8 cellular contexts compared by ENCODE assay signal in the genomic region with DNA sequence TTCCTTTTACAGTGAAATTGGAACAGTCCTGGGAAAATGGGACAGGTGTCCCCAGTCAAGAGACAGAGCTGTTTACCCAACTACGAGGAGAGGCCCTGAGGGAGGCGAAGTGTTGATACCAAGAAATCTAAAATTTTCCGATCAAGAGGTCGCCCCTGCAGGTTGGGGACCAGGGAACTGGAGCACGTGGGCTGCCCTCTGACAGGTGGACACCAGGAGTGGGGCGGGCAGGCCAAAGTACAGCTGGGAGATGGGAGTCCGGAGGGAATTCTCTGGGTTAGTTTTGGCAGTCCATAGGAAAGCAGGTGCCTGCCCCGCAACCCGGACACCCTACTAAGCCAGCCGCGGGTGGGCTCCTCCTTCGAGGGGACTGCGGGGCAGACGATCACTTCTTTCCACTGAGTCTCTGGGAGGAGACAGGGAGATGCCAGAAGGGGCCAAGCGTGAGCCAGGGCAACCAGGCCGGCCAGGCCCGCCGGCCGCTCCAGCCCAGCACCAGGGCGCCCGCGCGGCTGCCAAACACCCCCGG. TPM values are rescaled to one million over a fixed set of nuclear protein-coding genes. Genes with fewer than 3 reads are reported as not detected.
DNase-seq lines count a peak whose midpoint lies in the region; ATAC-seq and TF ChIP-seq lines count a peak whose summit lies in the region.

No MANE protein-coding gene starts in this region.

- peaks cover 0 to 2% (median 0%) of the 10 kb centered on the region in 3 donors for H3K36me3 Mint-ChIP-seq in naive thymus-derived CD8-positive, alpha-beta T cell

- no peak for TF ChIP-seq CTCF in BE2C (IDR thresholded peaks at IDR 0.05; ENCODE audit: low read depth, low read length)
- no peak for TF ChIP-seq CTCF in colonic mucosa (IDR thresholded peaks at IDR 0.05)

- peak overlapping the region; percentile 71 to 98 (median 92) for H3K27ac Mint-ChIP-seq in naive thymus-derived CD8-positive, alpha-beta T cell

- H3K9me3 ChIP-seq in BE2C (no peaks in the 10 kb centered on the region), colonic mucosa (no peaks in the 10 kb centered on the region)

- POLR2A ChIA-PET in naive thymus-derived CD8-positive, alpha-beta T cell (lab: Charles Lee), result interaction anchor here (0.6 to 2.1 kb wide), 8 partner anchors 18 to 257 kb away, joined by 3 to 8 read pairs (median 3); no protein-coding TSS in a partner anchor
- POLR2A ChIA-PET in HEK293T (lab: Yijun Ruan, JAX), result interaction anchor here (0.7 kb wide), 1 partner anchor 30 kb away, joined by 3 read pairs; no protein-coding TSS in a partner anchor

- H3K9me3 Mint-ChIP-seq in naive thymus-derived CD8-positive, alpha-beta T cell, result peaks cover 0 to 4% (median under 1%) of the 10 kb centered on the region in 9 donors

- peak overlapping the region; percentile 74 to 88 (median 82) for H3K4me3 Mint-ChIP-seq in naive thymus-derived CD8-positive, alpha-beta T cell

- peak overlapping the region; percentile 39 to 55 for H3K9ac ChIP-seq in colonic mucosa (ENCODE audit: low read depth in 2 of 2, low read length in 2 of 2)

- H3K4me1 ChIP-seq in BE2C (no peaks in the 10 kb centered on the region), colonic mucosa (peaks cover 7% of the 10 kb centered on the region)

- intact Hi-C loops in colonic mucosa (cut with DNase I), result loop anchor here (10.0 kb wide), 1 partner anchor 74 kb away; no protein-coding TSS in a partner anchor

- peak overlapping the region; percentile 62 for H3K4me3 ChIP-seq in BE2C (ENCODE audit: low read depth, low read length)
- H3K4me3 ChIP-seq in Jurkat, Clone E6-1 (ENCODE audit: low read length), result peak overlapping the region; percentile 40
- peak overlapping the region; percentile 85 for H3K4me3 ChIP-seq in colonic mucosa

- H3K27me3 Mint-ChIP-seq in naive thymus-derived CD8-positive, alpha-beta T cell, result no peaks in the 10 kb centered on the region

- H3K4me1 Mint-ChIP-seq in naive thymus-derived CD8-positive, alpha-beta T cell, result peaks cover 18 to 45% (median 45%) of the 10 kb centered on the region in 4 donors

- ATAC-seq in naive thymus-derived CD8-positive, alpha-beta T cell, result no peak
- no peak for ATAC-seq in GM19397 (IDR thresholded peaks at IDR 0.05; ENCODE audit: unreplicated experiment)

- DNase-seq in BE2C, result no peak
- no peak for DNase-seq in Jurkat, Clone E6-1 (ENCODE audit: low read depth, low spot score)
- DNase-seq in colonic mucosa, result peak; percentile 50
- DNase-seq in naive thymus-derived CD8-positive, alpha-beta T cell, result peak in 3 of 10 donors; percentile 3 to 66 (median 6)
- no peak for DNase-seq in T1000 (lab: John Stamatoyannopoulos, UW)
- DNase-seq in H4 (ENCODE audit: low spot score), result no peak
- no peak for DNase-seq in HEK293T (ENCODE audit: extremely low spot score)

- H3K27ac ChIP-seq in colonic mucosa, result peak overlapping the region; percentile 71

- no peaks in the 10 kb centered on the region for H3K27me3 ChIP-seq in BE2C
- no peaks in the 10 kb centered on the region for H3K27me3 ChIP-seq in colonic mucosa

- CTCF ChIA-PET in HEK293T (lab: Yijun Ruan, JAX), result interaction anchor here (1.0 kb wide), 1 partner anchor 11 kb away, joined by 3 read pairs; no protein-coding TSS in a partner anchor

- H3K36me3 ChIP-seq in BE2C (no peaks in the 10 kb centered on the region), colonic mucosa (no peaks in the 10 kb centered on the region)

TF ChIP-seq in HEK293T, 16 proteins besides CTCF, POLR2A, EP300 and RAD21:
- TF ChIP-seq, protein P1, sequence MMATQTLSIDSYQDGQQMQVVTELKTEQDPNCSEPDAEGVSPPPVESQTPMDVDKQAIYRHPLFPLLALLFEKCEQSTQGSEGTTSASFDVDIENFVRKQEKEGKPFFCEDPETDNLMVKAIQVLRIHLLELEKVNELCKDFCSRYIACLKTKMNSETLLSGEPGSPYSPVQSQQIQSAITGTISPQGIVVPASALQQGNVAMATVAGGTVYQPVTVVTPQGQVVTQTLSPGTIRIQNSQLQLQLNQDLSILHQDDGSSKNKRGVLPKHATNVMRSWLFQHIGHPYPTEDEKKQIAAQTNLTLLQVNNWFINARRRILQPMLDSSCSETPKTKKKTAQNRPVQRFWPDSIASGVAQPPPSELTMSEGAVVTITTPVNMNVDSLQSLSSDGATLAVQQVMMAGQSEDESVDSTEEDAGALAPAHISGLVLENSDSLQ (IDR thresholded peaks at IDR 0.05), result no peak
- TF ChIP-seq SP1 (IDR thresholded peaks at IDR 0.05) (no peak), BHLHE40 (IDR thresholded peaks at IDR 0.05; ENCODE audit: borderline replicate concordance) (no peak), FOXM1 (IDR thresholded peaks at IDR 0.05; ENCODE audit: borderline replicate concordance) (no peak), LEF1 (IDR thresholded peaks at IDR 0.05; ENCODE audit: borderline replicate concordance) (no peak), ZNF384 (IDR thresholded peaks at IDR 0.05) (no peak), FOXA1 (IDR thresholded peaks at IDR 0.05) (no peak), ARNT (IDR thresholded peaks at IDR 0.05) (no peak), L3MBTL2 (conservative IDR thresholded peaks at IDR 0.05) (no peak), SUZ12 (IDR thresholded peaks at IDR 0.05) (no peak), FOXK2 (IDR thresholded peaks at IDR 0.05) (no peak), ELF4 (IDR thresholded peaks at IDR 0.05) (no peak), HDGF (IDR thresholded peaks at IDR 0.05; ENCODE audit: borderline replicate concordance) (no peak), TARDBP (IDR thresholded peaks at IDR 0.05) (no peak), CTBP1 (IDR thresholded peaks at IDR 0.05; ENCODE audit: borderline replicate concordance) (no peak), NFRKB (IDR thresholded peaks at IDR 0.05) (no peak)

RNA-seq across cellular contexts. Expression of a gene that starts 0.9 kb away (rescaled TPM):
- polyA plus RNA-seq in BE2C (2012; ENCODE audit: insufficient read depth, insufficient read length, low read depth), result 2.3 TPM
- polyA plus RNA-seq in Jurkat, Clone E6-1 (2012; ENCODE audit: insufficient read depth, insufficient read length), result 9.4 TPM
- total RNA-seq in colonic mucosa, result 10 to 100 TPM; 21.3 to 29.7 TPM
- total RNA-seq in naive thymus-derived CD8-positive, alpha-beta T cell, result 10 to 100 TPM; 16.2 to 18.5 TPM
- 10 to 100 TPM in 2 of 3 donors, 1 to 10 TPM in 1; 7.5 to 12.3 (median 10.8) TPM for polyA plus RNA-seq in naive thymus-derived CD8-positive, alpha-beta T cell
- total RNA-seq in H4 (2014; rRNA removed; shearing (Covaris generic)), result 1.0 and 2.3 TPM in 2 replicates
